Comparison of ENCODE assay signal across 15 cellular contexts in the genomic region with DNA sequence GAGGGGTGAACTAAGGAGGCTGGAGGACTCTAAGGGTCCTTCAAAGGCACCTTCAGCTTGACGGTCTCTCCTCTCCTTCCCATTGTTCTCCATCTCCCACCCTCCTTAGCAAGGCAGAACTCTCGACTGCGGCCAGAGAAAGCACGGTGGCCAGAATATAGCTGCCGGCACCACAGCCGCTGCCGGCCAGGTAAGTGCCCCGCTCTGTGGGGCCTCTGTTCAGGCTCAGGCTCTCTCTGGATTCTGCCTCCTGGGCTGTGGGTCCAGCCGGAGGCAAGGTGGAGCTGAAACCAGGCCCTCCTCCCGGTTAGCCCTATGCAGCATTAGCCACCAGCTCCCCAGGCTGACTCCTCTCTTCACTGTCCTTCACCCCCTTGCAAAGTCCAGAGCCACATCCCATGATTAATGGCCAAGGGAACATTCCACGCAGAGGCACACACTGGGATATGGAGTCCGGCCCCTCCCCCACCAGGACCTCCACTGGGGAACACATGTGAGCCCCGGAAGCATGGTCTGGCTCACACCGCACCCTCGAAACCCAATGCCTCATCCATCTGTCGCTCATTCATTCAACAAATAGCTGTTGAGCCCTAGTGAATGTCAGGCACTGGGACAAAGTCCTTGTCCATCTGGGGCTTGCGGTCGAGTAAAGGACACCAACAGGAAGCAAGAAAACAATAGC.
A peak's percentile ranks its signal among the peaks of the same experiment; 100 is the strongest.
DNase-seq lines count a peak whose midpoint lies in the region; ATAC-seq and TF ChIP-seq lines count a peak whose summit lies in the region.
"Had no signal": no experiment of that assay in that cellular context is flagged by ENCODE, and none has a peak within 500 bp of the region (broad histone marks: within the 10 kb centered on the region; RNA-seq: fewer than 3 reads in every experiment).

No MANE protein-coding gene starts in this region.

- no peak overlapping the region for H3K27ac ChIP-seq in HEK293 (ENCODE audit: extremely low read depth, low read depth, low read length)

- H3K4me1 Mint-ChIP-seq in dendritic cell treated with granulocyte-macrophage colony-stimulating factor and Interleukin-4, amounts not matched to agents 40 ng/mL and 50 ng/mL, for 4 days (ENCODE audit: low read depth): peaks cover 67% of the 10 kb centered on the region
- H3K4me1 Mint-ChIP-seq in nephron progenitor cell: peaks cover 29% of the 10 kb centered on the region

- peak; percentile 33 for DNase-seq in NCI-H69 (lab: John Stamatoyannopoulos, UW)
- DNase-seq in nephron progenitor cell: peak; percentile 35
- no peak for DNase-seq in NAMALWA (ENCODE audit: low spot score)
- DNase-seq: BE2C; CD4-positive, alpha-beta memory T cell; Kasumi-1; NCI-H1694; NCI-H2107; NCI-H446; NCI-H82; SHP77 treated with DMSO at 0.1 percent for 48 hours had no signal

- no peak overlapping the region for H3K4me3 ChIP-seq in HEK293 (ENCODE audit: low read depth, low read length)

- no peaks in the 10 kb centered on the region for H3K36me3 ChIP-seq in HEK293 (ENCODE audit: control insufficient read depth in 2 of 2, insufficient read depth in 1 of 2, low read length in 2 of 2)
- H3K36me3 ChIP-seq: BE2C had no signal

- ATAC-seq in HG03521 (IDR thresholded peaks at IDR 0.05; ENCODE audit: unreplicated experiment): no peak
- no peak for ATAC-seq in GM21723 (IDR thresholded peaks at IDR 0.05; ENCODE audit: unreplicated experiment)

- TF ChIP-seq CTCF in HEK293 (tag by site-specific recombination; IDR thresholded peaks at IDR 0.05) (no peak), nephron progenitor cell (IDR thresholded peaks at IDR 0.05) (no peak)

- no peaks in the 10 kb centered on the region for H3K36me3 Mint-ChIP-seq in dendritic cell treated with granulocyte-macrophage colony-stimulating factor and Interleukin-4, amounts not matched to agents 40 ng/mL and 50 ng/mL, for 4 days (ENCODE audit: low read depth)
- no peaks in the 10 kb centered on the region for H3K36me3 Mint-ChIP-seq in nephron progenitor cell (ENCODE audit: low read depth)
- H3K36me3 Mint-ChIP-seq: CD4-positive, alpha-beta memory T cell had no signal

- H3K9me3 Mint-ChIP-seq in dendritic cell treated with granulocyte-macrophage colony-stimulating factor and Interleukin-4, amounts not matched to agents 40 ng/mL and 50 ng/mL, for 4 days: no peaks in the 10 kb centered on the region
- H3K9me3 Mint-ChIP-seq in nephron progenitor cell: no peaks in the 10 kb centered on the region
- H3K9me3 Mint-ChIP-seq: CD4-positive, alpha-beta memory T cell had no signal

- no peak overlapping the region for H3K4me3 Mint-ChIP-seq in dendritic cell treated with granulocyte-macrophage colony-stimulating factor and Interleukin-4, amounts not matched to agents 40 ng/mL and 50 ng/mL, for 4 days
- no peak overlapping the region for H3K4me3 Mint-ChIP-seq in nephron progenitor cell
- H3K4me3 Mint-ChIP-seq: CD4-positive, alpha-beta memory T cell had no signal

- peak overlapping the region; percentile 20 for H3K27ac Mint-ChIP-seq in dendritic cell treated with granulocyte-macrophage colony-stimulating factor and Interleukin-4, amounts not matched to agents 40 ng/mL and 50 ng/mL, for 4 days
- no peak overlapping the region for H3K27ac Mint-ChIP-seq in nephron progenitor cell

- no peaks in the 10 kb centered on the region for H3K9me3 ChIP-seq in HEK293 (ENCODE audit: control insufficient read depth, insufficient read depth, low read depth, low read length)
- H3K9me3 ChIP-seq: BE2C had no signal

- H3K4me1 ChIP-seq in HEK293 (ENCODE audit: control insufficient read depth, insufficient read depth, low read length): no peaks in the 10 kb centered on the region
- H3K4me1 ChIP-seq: BE2C had no signal

- CTCF ChIA-PET in HEK293 (lab: Yijun Ruan, JAX): interaction anchor here (1.4 kb wide), 1 partner anchor 14 kb away, joined by 4 read pairs; no protein-coding TSS in a partner anchor

- intact Hi-C loops in dendritic cell treated with granulocyte-macrophage colony-stimulating factor and Interleukin-4, amounts not matched to agents 40 ng/mL and 50 ng/mL, for 4 days (cut with micrococcal nuclease): no loop called here

- H3K27me3 Mint-ChIP-seq in dendritic cell treated with granulocyte-macrophage colony-stimulating factor and Interleukin-4, amounts not matched to agents 40 ng/mL and 50 ng/mL, for 4 days: peaks cover 25% of the 10 kb centered on the region
- H3K27me3 Mint-ChIP-seq in nephron progenitor cell (ENCODE audit: low read depth, poor library complexity): peaks cover 2% of the 10 kb centered on the region
- H3K27me3 Mint-ChIP-seq: CD4-positive, alpha-beta memory T cell had no signal

- POLR2A ChIA-PET in HEK293 (lab: Yijun Ruan, JAX): no interaction called here

TF ChIP-seq in HEK293, 187 proteins besides CTCF, POLR2A, EP300 and RAD21:
- peak; percentile 88 for TF ChIP-seq SCRT2 (tag by site-specific recombination; IDR thresholded peaks at IDR 0.05)
- 0 out of 2 replicates have a peak, but pooled peaks have one; percentile 48 for TF ChIP-seq SCRT1 (tag by site-specific recombination; IDR thresholded peaks at IDR 0.05; ENCODE audit: borderline replicate concordance)
- TF ChIP-seq ZNF23 (tag by site-specific recombination; IDR thresholded peaks at IDR 0.05; ENCODE audit: borderline replicate concordance): no peak
